8 cellular contexts compared by ENCODE assay signal in genomic region chr13:21996049-21996448, GRCh38.
"Had no signal": no experiment of that assay in that cellular context is flagged by ENCODE, and none has a peak within 500 bp of the region (broad histone marks: within the 10 kb centered on the region; RNA-seq: fewer than 3 reads in every experiment).

No MANE protein-coding gene starts in this region.

- H3K9me3 ChIP-seq: HAP-1 had no signal

- H3K4me1 ChIP-seq: HAP-1 had no signal

- H3K36me3 ChIP-seq: HAP-1 had no signal

- H3K9ac ChIP-seq: GM23248 had no signal

- H3K27ac ChIP-seq: GM23248, HL-60 had no signal

- H3K4me3 ChIP-seq: GM23248, HAP-1 had no signal

- ATAC-seq: HCT116, HepG2 had no signal

- H2AFZ ChIP-seq: GM23248 had no signal

- DNase-seq: GM23248, GOT3, H7, HFFc6 had no signal
